ENCODE assay signal across 8 cellular contexts in the genomic region with DNA sequence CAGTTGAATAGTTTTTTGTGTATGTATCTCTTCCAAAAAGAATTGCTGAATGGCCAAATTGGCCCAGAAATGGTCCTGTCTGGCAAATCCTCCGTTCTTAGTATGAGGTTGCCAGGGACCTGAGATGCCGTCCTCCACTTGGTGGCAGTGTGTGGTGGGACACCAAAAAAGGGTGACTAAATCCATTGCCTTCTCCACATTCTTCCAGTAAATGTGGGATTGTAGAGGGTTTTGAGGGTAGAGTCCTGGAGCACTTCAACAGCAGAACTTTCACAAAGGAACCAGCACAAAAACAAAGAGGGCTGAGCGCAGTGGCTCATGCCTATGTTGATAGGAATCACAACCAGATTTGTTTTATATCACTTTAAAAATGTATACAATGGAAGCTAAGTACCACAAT.
A peak's percentile ranks its signal among the peaks of the same experiment; 100 is the strongest.
DNase-seq lines count a peak whose midpoint lies in the region; ATAC-seq and TF ChIP-seq lines count a peak whose summit lies in the region.

No MANE protein-coding gene starts in this region.

- H3K36me3 ChIP-seq in right atrium auricular region, result no peaks in the 10 kb centered on the region

- ATAC-seq in Right ventricle myocardium superior (ENCODE audit: poor library complexity) (peak; percentile 73), left ventricle myocardium superior (peak; percentile 70)

- H3K27me3 ChIP-seq in right atrium auricular region, result no peaks in the 10 kb centered on the region

- H3K4me3 ChIP-seq in right atrium auricular region, result no peak overlapping the region

- H3K9me3 ChIP-seq in right atrium auricular region, result no peaks in the 10 kb centered on the region

- intact Hi-C loops in Right ventricle myocardium superior (cut with DNase I), result loop anchor here (10.0 kb wide), 1 partner anchor 315 kb away; no protein-coding TSS in a partner anchor
- intact Hi-C loops in left ventricle myocardium superior (cut with micrococcal nuclease), result no loop called here

- H3K4me1 ChIP-seq in right atrium auricular region, result no peaks in the 10 kb centered on the region

- peak in 1 of 2 donors; percentile 62 for TF ChIP-seq CTCF in right atrium auricular region (IDR thresholded peaks at IDR 0.05)

- DNase-seq in Right ventricle myocardium superior (no peak), right atrium auricular region (ENCODE audit: low spot score) (no peak), NAMALWA (ENCODE audit: low spot score) (peak; percentile 21), left ventricle myocardium superior (no peak), superior temporal gyrus (ENCODE audit: extremely low spot score) (peak; percentile 74), NCI-H187 (lab: John Stamatoyannopoulos, UW) (no peak), NK-92 (lab: John Stamatoyannopoulos, UW; ENCODE audit: unreplicated experiment) (no peak)
- DNase-seq in activated CD4-positive, alpha-beta T cell treated with anti-CD3 and anti-CD28 coated beads, Interleukin-2, amount 50 U/mL, for 48 hours, result peak; percentile 34 to 45

- no peak overlapping the region for H3K27ac ChIP-seq in right atrium auricular region

Comparison
In these comparisons a context has a peak if more than half of its experiments do, and no peak if none do; other contexts are left out.
1. DNase-seq: peak in NAMALWA (single experiment), activated CD4-positive, alpha-beta T cell treated with anti-CD3 and anti-CD28 coated beads, Interleukin-2, amount 50 U/mL, for 48 hours (2 of 2) and superior temporal gyrus (single experiment); none in Right ventricle myocardium superior (single experiment), right atrium auricular region (single experiment), left ventricle myocardium superior (single experiment), NCI-H187 (0 of 2) and NK-92 (single experiment).